Comparison of ENCODE assay signal across 17 cellular contexts in the genomic region with DNA sequence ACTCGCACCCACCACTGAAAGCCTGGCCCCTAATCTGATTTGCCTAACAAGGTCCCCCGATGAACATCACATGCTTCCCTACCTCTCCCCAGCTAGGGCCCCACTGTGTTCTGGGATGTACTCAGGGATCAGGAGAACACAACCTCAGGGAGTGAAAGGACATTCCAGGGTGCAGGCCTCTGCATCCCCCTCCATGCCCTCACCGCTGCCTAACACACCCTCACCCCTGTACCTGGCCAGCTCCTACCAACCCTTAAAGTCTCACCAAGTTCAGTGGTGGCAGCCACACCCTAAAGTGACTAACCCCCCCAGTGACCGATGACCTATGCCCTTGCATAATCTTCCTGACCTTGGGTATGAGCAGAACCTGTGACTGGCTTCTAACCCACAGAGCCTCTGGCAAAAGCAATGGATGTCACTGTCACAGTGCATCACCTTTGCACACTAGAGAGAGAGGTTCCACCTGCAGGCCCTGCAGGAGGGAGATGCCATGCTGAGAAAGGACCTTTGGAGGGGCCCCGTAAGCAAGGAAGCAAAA. TPM values are rescaled to one million over a fixed set of nuclear protein-coding genes. Genes with fewer than 3 reads are reported as not detected.
DNase-seq lines count a peak whose midpoint lies in the region; ATAC-seq, FAIRE-seq and TF ChIP-seq lines count a peak whose summit lies in the region.
"Had no signal": no experiment of that assay in that cellular context is flagged by ENCODE, and none has a peak within 500 bp of the region (broad histone marks: within the 10 kb centered on the region; RNA-seq: fewer than 3 reads in every experiment).

No MANE protein-coding gene starts in this region.

- TF ChIP-seq POLR2A in A549 (IDR thresholded peaks at IDR 0.05; ENCODE audit: low read length) (no peak), transverse colon (IDR thresholded peaks at IDR 0.05) (no peak)

- H3K9me3 Mint-ChIP-seq in H9 (no peaks in the 10 kb centered on the region), astrocyte (ENCODE audit: unreplicated experiment) (no peaks in the 10 kb centered on the region)

- H4K8ac ChIP-seq in H9 (replicated peaks; ENCODE audit: insufficient read length, low read depth, low read length) (no peak overlapping the region), neuronal stem cell (ENCODE audit: low read depth, low read length) (no peak overlapping the region)

- H3K56ac ChIP-seq in H9 (ENCODE audit: insufficient read length, low read depth, low read length) = no peak overlapping the region

- intact Hi-C loops in transverse colon (cut with DNase I; ENCODE audit: low total_unique reads) = loop anchor here (1.0 kb wide), 1 partner anchor 16 kb away; no protein-coding TSS in a partner anchor

- H3T11ph ChIP-seq in H9 (ENCODE audit: low read length) = no peak overlapping the region

- no peak overlapping the region for H3K4ac ChIP-seq in H9 (ENCODE audit: low read depth, low read length)
- H3K4ac ChIP-seq in neuronal stem cell (ENCODE audit: low read length) = no peak overlapping the region

- no peaks in the 10 kb centered on the region; the same call in 1 of the 2 replicates for H3K79me2 ChIP-seq in H9 (ENCODE audit: insufficient read depth, low read length)
- peaks cover 26% of the 10 kb centered on the region for H3K79me2 ChIP-seq in astrocyte (ENCODE audit: insufficient read depth, low read length)

- ATAC-seq in A549 (no peak), GM19463 (IDR thresholded peaks at IDR 0.05; ENCODE audit: unreplicated experiment) (no peak)

- H3K4me3 Mint-ChIP-seq in H9 = no peak overlapping the region
- H3K4me3 Mint-ChIP-seq in astrocyte (ENCODE audit: unreplicated experiment) = peak overlapping the region; percentile 28

- H3K14ac ChIP-seq in H9 (ENCODE audit: insufficient read depth, low read length) (no peak overlapping the region), neuronal stem cell (ENCODE audit: low read length) (no peak overlapping the region)

- H3K27ac ChIP-seq in A549 = peak overlapping the region; percentile 59 to 100; a peak in 5 of 6 replicates
- H3K27ac ChIP-seq in H9 (ENCODE audit: insufficient read length, low read depth, low read length) = no peak overlapping the region
- no peak overlapping the region for H3K27ac ChIP-seq in astrocyte (ENCODE audit: low read depth, low read length)
- no peak overlapping the region for H3K27ac ChIP-seq in neuronal stem cell (replicated peaks; ENCODE audit: low read length)
- no peak overlapping the region for H3K27ac ChIP-seq in transverse colon
- H3K27ac ChIP-seq: SJSA1 had no signal

- H2BK15ac ChIP-seq in H9 (ENCODE audit: low read depth, low read length) (no peak overlapping the region), neuronal stem cell (ENCODE audit: low read length) (no peak overlapping the region)

- H3K9me3 ChIP-seq in A549 (no peaks in the 10 kb centered on the region), H9 (ENCODE audit: control insufficient read depth, low read depth, low read length) (no peaks in the 10 kb centered on the region), astrocyte (ENCODE audit: insufficient read depth, low read depth, low read length) (no peaks in the 10 kb centered on the region), neuronal stem cell (replicated peaks in 1 of 2; ENCODE audit: control insufficient read depth in 2 of 2, insufficient read depth in 1 of 2, low read depth in 1 of 2, low read length in 2 of 2) (no peaks in the 10 kb centered on the region), transverse colon (no peaks in the 10 kb centered on the region)
- H3K9me3 ChIP-seq: HAP-1, SJSA1 had no signal

- H3K9ac ChIP-seq in H9 (ENCODE audit: extremely low read depth, insufficient read length, low read length) = no peak overlapping the region
- H3K9ac ChIP-seq in astrocyte (ENCODE audit: low read length) = no peak overlapping the region
- no peak overlapping the region for H3K9ac ChIP-seq in neuronal stem cell (ENCODE audit: low read depth, low read length, poor library complexity)

- H3K4me1 Mint-ChIP-seq in H9 = peaks cover 30 to 38% of the 10 kb centered on the region in 2 experiments
- peaks cover 16% of the 10 kb centered on the region for H3K4me1 Mint-ChIP-seq in astrocyte (ENCODE audit: low read depth, unreplicated experiment)

- H2BK20ac ChIP-seq in H9 (ENCODE audit: low read depth, low read length, poor library complexity, severe bottlenecking) = no peak overlapping the region

- H2AK5ac ChIP-seq in H9 (ENCODE audit: insufficient read length, low read length) = no peak overlapping the region
- peak overlapping the region; percentile 21 for H2AK5ac ChIP-seq in neuronal stem cell (ENCODE audit: low read depth, low read length)

- H3K23me2 ChIP-seq in H9 (ENCODE audit: insufficient read length, low read depth, low read length, poor library complexity, severe bottlenecking) = peaks cover 9% of the 10 kb centered on the region

- H4K20me1 ChIP-seq in H9 (ENCODE audit: control insufficient read depth, insufficient read depth, insufficient read length) (no peaks in the 10 kb centered on the region), astrocyte (ENCODE audit: insufficient read depth, low read length) (peaks cover 19% of the 10 kb centered on the region)

- H2BK12ac ChIP-seq in H9 (ENCODE audit: insufficient read length, low read depth, low read length) = no peak overlapping the region
- H2BK12ac ChIP-seq in neuronal stem cell (ENCODE audit: low read length) = no peak overlapping the region

- peaks cover 13% of the 10 kb centered on the region for H3K27me3 Mint-ChIP-seq in H9 (ENCODE audit: low read depth)
- peaks cover 2% of the 10 kb centered on the region for H3K27me3 Mint-ChIP-seq in astrocyte (ENCODE audit: low read depth, unreplicated experiment)

- CTCF ChIA-PET in A549 (lab: Yijun Ruan, JAX) = interaction anchor here (0.6 to 4.5 kb wide), 4 partner anchors 10 to 140 kb away, joined by 3 to 17 read pairs (median 7); no protein-coding TSS in a partner anchor

- no peak overlapping the region for H4K5ac ChIP-seq in H9 (ENCODE audit: insufficient read length, low read depth, low read length)

- H3K27me3 ChIP-seq in H9 (ENCODE audit: insufficient read depth, low read length) (no peaks in the 10 kb centered on the region), astrocyte (ENCODE audit: insufficient read depth, low read length) (no peaks in the 10 kb centered on the region), neuronal stem cell (ENCODE audit: control insufficient read depth in 3 of 3, insufficient read depth in 3 of 3, low read depth in 1 of 3, low read length in 3 of 3) (peaks cover 0 to 14% (median 0%) of the 10 kb centered on the region in 3 experiments), transverse colon (no peaks in the 10 kb centered on the region)
- H3K27me3 ChIP-seq: SJSA1 had no signal

- no peak for DNase-seq in A549 (ENCODE audit: low read depth in 1 of 2, low spot score in 1 of 2)
- DNase-seq in H9 = no peak
- DNase-seq in astrocyte (ENCODE audit: low read depth) = no peak
- DNase-seq in neuronal stem cell (ENCODE audit: low spot score) = no peak
- DNase-seq in transverse colon = no peak
- no peak for DNase-seq in NOMO-1 (lab: John Stamatoyannopoulos, UW; ENCODE audit: unreplicated experiment in 2 of 2)
- DNase-seq in GOT3 (lab: John Stamatoyannopoulos, UW) = no peak
- DNase-seq: CD4-positive, CD25-positive, alpha-beta regulatory T cell; DND-41; GDM1; NCI-H1417; NCI-H2081; NCI-H510A treated with DMSO at 0.1 percent for 48 hours had no signal

- POLR2A ChIA-PET in A549 (lab: Yijun Ruan, JAX) = no interaction called here

- peak overlapping the region in 2 of 3 experiments; percentile 30 to 37; a peak in 3 of 7 replicates for H3K27ac Mint-ChIP-seq in H9
- no peak overlapping the region for H3K27ac Mint-ChIP-seq in astrocyte (ENCODE audit: unreplicated experiment)

- no peaks in the 10 kb centered on the region for H3K36me3 ChIP-seq in astrocyte (ENCODE audit: insufficient read depth, low read length)
- no peaks in the 10 kb centered on the region for H3K36me3 ChIP-seq in neuronal stem cell (replicated peaks in 1 of 2; ENCODE audit: control insufficient read depth in 2 of 2, insufficient read depth in 2 of 2, low read length in 2 of 2)
- no peaks in the 10 kb centered on the region for H3K36me3 ChIP-seq in transverse colon
- H3K36me3 ChIP-seq: HAP-1 had no signal

- peaks cover 40% of the 10 kb centered on the region for H3K4me1 ChIP-seq in A549
- peaks cover 6% of the 10 kb centered on the region; the same call in 1 of the 2 replicates for H3K4me1 ChIP-seq in H9 (ENCODE audit: insufficient read depth, low read length)
- H3K4me1 ChIP-seq in astrocyte (ENCODE audit: insufficient read depth, low read length) = peaks cover 11% of the 10 kb centered on the region
- peaks cover 4 to 7% of the 10 kb centered on the region in 2 donors for H3K4me1 ChIP-seq in neuronal stem cell (ENCODE audit: control insufficient read depth in 2 of 2, insufficient read depth in 1 of 2, low read depth in 1 of 2, low read length in 2 of 2)
- H3K4me1 ChIP-seq in transverse colon = peaks cover 0 to 31% (median 15%) of the 10 kb centered on the region in 4 donors

- H3K4me3 ChIP-seq in A549 (no peak overlapping the region), astrocyte (ENCODE audit: insufficient read depth, low read depth, low read length) (no peak overlapping the region), neuronal stem cell (ENCODE audit: low read length in 2 of 2) (no peak overlapping the region), transverse colon (no peak overlapping the region)
- H3K4me3 ChIP-seq: HAP-1, SJSA1 had no signal

- no peak for TF ChIP-seq EP300 in A549 (IDR thresholded peaks at IDR 0.05)
- no peak for TF ChIP-seq EP300 in transverse colon (IDR thresholded peaks at IDR 0.05; ENCODE audit: low read depth)

- no peak overlapping the region for H4K91ac ChIP-seq in H9 (ENCODE audit: insufficient read length, low read depth, low read length)
- H4K91ac ChIP-seq in neuronal stem cell (ENCODE audit: low read depth, low read length, poor library complexity) = no peak overlapping the region

- in situ Hi-C loops in transverse colon (cut with MboI; ENCODE audit: low pct_ligation_motif_present in 1 of 4, low pct_unique_long_range_greater_than_20kb in 1 of 4, low sequenced_read_pairs in 3 of 4) = no loop called here

- no peak overlapping the region for H2AFZ ChIP-seq in H9 (ENCODE audit: low read length)
- no peak overlapping the region for H2AFZ ChIP-seq in astrocyte (ENCODE audit: low read depth, low read length)
- no peak overlapping the region for H2AFZ ChIP-seq in neuronal stem cell (ENCODE audit: low read length)

- WGBS in A549 (ENCODE audit: missing lambda C conversion rate) = 88% methylated on average over 5 of the region's 5 CpGs
- WGBS in H9 (ENCODE audit: extremely low coverage, insufficient read length, low lambda C conversion rate) = no CpG with 5 or more reads among the region's 5 CpGs
- no CpG with 5 or more reads among the region's 5 CpGs for WGBS in neuronal stem cell (ENCODE audit: extremely low coverage in 2 of 2, insufficient read length in 2 of 2, insufficient replicate concordance in 1 of 2), 2 donors
- 96 to 100% methylated on average over 1 to 5 of the region's 5 CpGs for WGBS in transverse colon (ENCODE audit: low coverage in 1 of 2), 2 donors

- peak overlapping the region; percentile 50; the same call in 2 of the 3 replicates for H3K4me2 ChIP-seq in A549
- no peak overlapping the region for H3K4me2 ChIP-seq in H9 (ENCODE audit: insufficient read depth, insufficient read length, low read length)
- no peak overlapping the region for H3K4me2 ChIP-seq in astrocyte (ENCODE audit: low read length)
- no peak overlapping the region for H3K4me2 ChIP-seq in neuronal stem cell (ENCODE audit: insufficient read depth, low read length, poor library complexity, severe bottlenecking)

- FAIRE-seq in A549 (lab: Jason Lieb, UNC) = no peak
- no peak for FAIRE-seq in astrocyte (lab: Jason Lieb, UNC)
- FAIRE-seq: D721Med had no signal

- H2BK120ac ChIP-seq in H9 (ENCODE audit: low read depth, low read length, poor library complexity, severe bottlenecking) (no peak overlapping the region), neuronal stem cell (ENCODE audit: low read depth, low read length) (no peak overlapping the region)

- H3K36me3 Mint-ChIP-seq in H9 (ENCODE audit: insufficient read depth in 1 of 3, low read depth in 3 of 3) (no peaks in the 10 kb centered on the region; a peak in 1 of 7 replicates), astrocyte (ENCODE audit: low read depth, unreplicated experiment) (peaks cover 3% of the 10 kb centered on the region)
- H3K36me3 Mint-ChIP-seq: CD4-positive, CD25-positive, alpha-beta regulatory T cell had no signal

- H3K23ac ChIP-seq in H9 (ENCODE audit: insufficient read length, low read depth, low read length) (no peak overlapping the region), neuronal stem cell (ENCODE audit: low read depth, low read length, poor library complexity) (no peak overlapping the region)

- H3K18ac ChIP-seq in H9 (ENCODE audit: insufficient read length, low read depth, low read length) = no peak overlapping the region
- H3K18ac ChIP-seq in neuronal stem cell (ENCODE audit: low read length) = no peak overlapping the region

- TF ChIP-seq CTCF in A549 (IDR thresholded peaks at IDR 0.05) (no peak), H9 (conservative IDR thresholded peaks at IDR 0.05) (no peak), astrocyte (IDR thresholded peaks at IDR 0.05; ENCODE audit: insufficient read depth, low read depth, low read length) (no peak), transverse colon (IDR thresholded peaks at IDR 0.05) (no peak)

- H3K79me1 ChIP-seq in H9 (ENCODE audit: insufficient read depth, low read depth, low read length, poor library complexity, severe bottlenecking) (no peaks in the 10 kb centered on the region), neuronal stem cell (ENCODE audit: low read depth, low read length) (no peaks in the 10 kb centered on the region)

- H2BK5ac ChIP-seq in H9 (ENCODE audit: insufficient read length, low read length) = no peak overlapping the region
- no peak overlapping the region for H2BK5ac ChIP-seq in neuronal stem cell (ENCODE audit: low read length)

- no peak for TF ChIP-seq RAD21 in A549 (conservative IDR thresholded peaks at IDR 0.05 in 1 of 2, IDR thresholded peaks at IDR 0.05 in 1 of 2)

RNA-seq across cellular contexts. Expression of gene AFAP1, which starts 2.4 kb away (rescaled TPM):
- polyA plus RNA-seq in A549 (2011; rRNA removed) (18.9 and 25.4 TPM in 2 replicates), A549 (2017; fragmentation: RNase III; extraction: RNeasy Plus Mini Kit Qiagen cat#74134 plus additional on column Dnase treatment) (29.6 to 37.6 TPM (median 33.0 TPM) in 3 replicates)
- 20.3 and 26.9 TPM in 2 replicates for polyA plus RNA-seq in A549 (2012; cell fraction: cytosol; rRNA removed)
- polyA plus RNA-seq in A549 (2012; cell fraction: nucleus; rRNA removed) = 38.1 and 45.2 TPM in 2 replicates
- polyA minus RNA-seq in A549 (2011; rRNA and poly(A)+ RNA removed) = 32.4 and 38.2 TPM in 2 replicates
- total RNA-seq in H9 (2021) (5.4 and 6.5 TPM in 2 replicates), astrocyte (62.7 and 67.9 TPM in 2 replicates), transverse colon (10 to 100 TPM; 25.1 to 56.9 (median 26.4) TPM)
- polyA plus RNA-seq in neuronal stem cell (2013, experiment 1 of 2) = 4.6 TPM
- 4.6 TPM for polyA plus RNA-seq in neuronal stem cell (2013, experiment 2 of 2)

Comparison
In these comparisons a context has a peak if more than half of its experiments do, and no peak if none do; other contexts are left out.
1. H3K27ac ChIP-seq: peak in A549 (2 of 2); none in H9 (single experiment), astrocyte (single experiment), neuronal stem cell (single experiment) and transverse colon (0 of 4).